Comparison of ENCODE assay signal across 8 cellular contexts in genomic region chr9:36036780-36037579, GRCh38. TPM values are rescaled to one million over a fixed set of nuclear protein-coding genes. Genes with fewer than 3 reads are reported as not detected.
A peak's percentile ranks its signal among the peaks of the same experiment; 100 is the strongest.
DNase-seq lines count a peak whose midpoint lies in the region; ATAC-seq and TF ChIP-seq lines count a peak whose summit lies in the region.

A gene with protein sequence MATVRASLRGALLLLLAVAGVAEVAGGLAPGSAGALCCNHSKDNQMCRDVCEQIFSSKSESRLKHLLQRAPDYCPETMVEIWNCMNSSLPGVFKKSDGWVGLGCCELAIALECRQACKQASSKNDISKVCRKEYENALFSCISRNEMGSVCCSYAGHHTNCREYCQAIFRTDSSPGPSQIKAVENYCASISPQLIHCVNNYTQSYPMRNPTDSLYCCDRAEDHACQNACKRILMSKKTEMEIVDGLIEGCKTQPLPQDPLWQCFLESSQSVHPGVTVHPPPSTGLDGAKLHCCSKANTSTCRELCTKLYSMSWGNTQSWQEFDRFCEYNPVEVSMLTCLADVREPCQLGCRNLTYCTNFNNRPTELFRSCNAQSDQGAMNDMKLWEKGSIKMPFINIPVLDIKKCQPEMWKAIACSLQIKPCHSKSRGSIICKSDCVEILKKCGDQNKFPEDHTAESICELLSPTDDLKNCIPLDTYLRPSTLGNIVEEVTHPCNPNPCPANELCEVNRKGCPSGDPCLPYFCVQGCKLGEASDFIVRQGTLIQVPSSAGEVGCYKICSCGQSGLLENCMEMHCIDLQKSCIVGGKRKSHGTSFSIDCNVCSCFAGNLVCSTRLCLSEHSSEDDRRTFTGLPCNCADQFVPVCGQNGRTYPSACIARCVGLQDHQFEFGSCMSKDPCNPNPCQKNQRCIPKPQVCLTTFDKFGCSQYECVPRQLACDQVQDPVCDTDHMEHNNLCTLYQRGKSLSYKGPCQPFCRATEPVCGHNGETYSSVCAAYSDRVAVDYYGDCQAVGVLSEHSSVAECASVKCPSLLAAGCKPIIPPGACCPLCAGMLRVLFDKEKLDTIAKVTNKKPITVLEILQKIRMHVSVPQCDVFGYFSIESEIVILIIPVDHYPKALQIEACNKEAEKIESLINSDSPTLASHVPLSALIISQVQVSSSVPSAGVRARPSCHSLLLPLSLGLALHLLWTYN (plus strand): TSS chr9:36036913. CDS start chr9:36036999, 86 bp downstream.

- H3K36me3 ChIP-seq in lung (ENCODE audit: control insufficient read depth in 2 of 2, insufficient read depth in 2 of 2, low read length in 2 of 2) = no peaks in the 10 kb centered on the region

- in situ Hi-C loops in GM18951 (cut with MboI; ENCODE audit: low sequenced_read_pairs, unreplicated experiment) = no loop called here

- DNase-seq in AG08395 (ENCODE audit: low spot score) = peak; percentile 95
- peak; percentile 48 to 92 for DNase-seq in NCI-H526 (lab: John Stamatoyannopoulos, UW)
- peak; percentile 60 to 84 for DNase-seq in activated CD8-positive, alpha-beta memory T cell treated with anti-CD3 and anti-CD28 coated beads for 1 hour (ENCODE audit: extremely low read depth in 1 of 2, low read depth in 1 of 2)
- peak; percentile 79 for DNase-seq in effector CD8-positive, alpha-beta T cell (lab: John Stamatoyannopoulos, UW)
- DNase-seq in lung (ENCODE audit: low spot score) = peak; percentile 89
- DNase-seq in stimulated activated CD4-positive, alpha-beta T cell treated with anti-CD3 and anti-CD28 coated beads, TNF-alpha, amount 100 ng/mL, for 1 hour (ENCODE audit: low read depth in 3 of 3, low spot score in 1 of 3) = peak; percentile 51 to 87 (median 65)

- peak within 1 kb of the TSS; percentile 96 for H3K4me3 ChIP-seq in lung

- ATAC-seq in HG03280 (IDR thresholded peaks at IDR 0.05; ENCODE audit: unreplicated experiment) (peak; percentile 79), lung (ENCODE audit: insufficient read depth, low FRiP score) (peak; percentile 94)

- no peaks in the 10 kb centered on the region for H3K27me3 ChIP-seq in lung (ENCODE audit: control insufficient read depth, insufficient read depth)

- WGBS in lung, 2 donors = 0 to 1% methylated on average over 78 to 80 of the region's 80 CpGs

- TF ChIP-seq CTCF in lung (IDR thresholded peaks at IDR 0.05; ENCODE audit: control extremely low read depth, extremely low read depth) = no peak

- no peaks in the 10 kb centered on the region for H3K9me3 ChIP-seq in lung (ENCODE audit: control insufficient read depth in 2 of 2, insufficient read depth in 1 of 2, low read length in 1 of 2)

- H3K27ac ChIP-seq in lung (ENCODE audit: low read depth in 1 of 2, low read length in 1 of 2) = peak within 1 kb of the TSS; percentile 78 to 83

- peak; percentile 67 for TF ChIP-seq POLR2A in GM18951 (IDR thresholded peaks at IDR 0.05; ENCODE audit: extremely low read depth, insufficient read depth, insufficient read length)

- H3K4me1 ChIP-seq in lung (ENCODE audit: control insufficient read depth in 2 of 2, insufficient read depth in 2 of 2, low read length in 2 of 2) = peaks cover 0 to 10% of the 10 kb centered on the region in 2 donors

RNA-seq across cellular contexts. Expression of the gene that starts here (rescaled TPM):
- 10 to 100 TPM; 16.0 to 19.3 TPM for total RNA-seq in lung
- 1 to 10 TPM; 4.5 to 8.1 TPM for polyA plus RNA-seq in lung

Comparison
In these comparisons a context has a peak if more than half of its experiments do, and no peak if none do; other contexts are left out.
1. Peak in every context shown above with its lines: DNase-seq, ATAC-seq, H3K4me3 ChIP-seq and H3K27ac ChIP-seq.